Comparison of ENCODE assay signal across 10 cellular contexts in genomic region chr7:130926021-130926691, GRCh38.
DNase-seq lines count a peak whose midpoint lies in the region; ATAC-seq and TF ChIP-seq lines count a peak whose summit lies in the region.
"Had no signal": no experiment of that assay in that cellular context is flagged by ENCODE, and none has a peak within 500 bp of the region (broad histone marks: within the 10 kb centered on the region; RNA-seq: fewer than 3 reads in every experiment).

No MANE protein-coding gene starts in this region.

- DNase-seq in left ventricle myocardium inferior (no peak), Right ventricle myocardium superior (no peak), UCSD-AML1 (lab: John Stamatoyannopoulos, UW; ENCODE audit: unreplicated experiment) (peak; percentile 24), esophagus squamous epithelium (lab: John Stamatoyannopoulos, UW) (no peak), NCI-H510A (lab: John Stamatoyannopoulos, UW) (no peak), NCI-H1417 (lab: John Stamatoyannopoulos, UW) (no peak)
- DNase-seq: dermis blood vessel endothelial cell, NCI-H446 treated with DMSO at 0.1 percent for 48 hours had no signal

- no peaks in the 10 kb centered on the region for H3K36me3 ChIP-seq in left ventricle myocardium inferior
- peaks cover 0 to 15% (median 0%) of the 10 kb centered on the region in 3 donors for H3K36me3 ChIP-seq in esophagus squamous epithelium

- no peaks in the 10 kb centered on the region for H3K9me3 ChIP-seq in left ventricle myocardium inferior (replicated peaks)
- H3K9me3 ChIP-seq in esophagus squamous epithelium: no peaks in the 10 kb centered on the region

- WGBS in esophagus squamous epithelium, 2 donors: 71 to 74% methylated on average over 15 to 16 of the region's 16 CpGs

- H3K27me3 ChIP-seq in left ventricle myocardium inferior (ENCODE audit: low read depth) (no peaks in the 10 kb centered on the region), esophagus squamous epithelium (no peaks in the 10 kb centered on the region)

- no peak for ATAC-seq in Right ventricle myocardium superior (ENCODE audit: poor library complexity)
- no peak for ATAC-seq in GM19455 (IDR thresholded peaks at IDR 0.05; ENCODE audit: unreplicated experiment)
- no peak for ATAC-seq in GM19035 (IDR thresholded peaks at IDR 0.05; ENCODE audit: unreplicated experiment)

- intact Hi-C loops in left ventricle myocardium inferior (cut with micrococcal nuclease): no loop called here
- intact Hi-C loops in Right ventricle myocardium superior (cut with DNase I): no loop called here
- intact Hi-C loops in esophagus squamous epithelium (cut with DNase I): no loop called here

- TF ChIP-seq CTCF in left ventricle myocardium inferior (IDR thresholded peaks at IDR 0.05; ENCODE audit: borderline replicate concordance) (no peak), esophagus squamous epithelium (IDR thresholded peaks at IDR 0.05) (no peak)

- H3K4me3 ChIP-seq in left ventricle myocardium inferior (no peak overlapping the region), esophagus squamous epithelium (no peak overlapping the region)

- H3K27ac ChIP-seq in left ventricle myocardium inferior (replicated peaks) (peak overlapping the region; percentile 31), esophagus squamous epithelium (peak overlapping the region; percentile 30 to 69 (median 65))

- no peak for TF ChIP-seq POLR2A in esophagus squamous epithelium (IDR thresholded peaks at IDR 0.05)

- H3K4me1 ChIP-seq in left ventricle myocardium inferior (peaks cover 94% of the 10 kb centered on the region), esophagus squamous epithelium (peaks cover 11 to 90% (median 42%) of the 10 kb centered on the region in 3 donors)
